ENCODE assay signal across 21 cellular contexts in the genomic region with DNA sequence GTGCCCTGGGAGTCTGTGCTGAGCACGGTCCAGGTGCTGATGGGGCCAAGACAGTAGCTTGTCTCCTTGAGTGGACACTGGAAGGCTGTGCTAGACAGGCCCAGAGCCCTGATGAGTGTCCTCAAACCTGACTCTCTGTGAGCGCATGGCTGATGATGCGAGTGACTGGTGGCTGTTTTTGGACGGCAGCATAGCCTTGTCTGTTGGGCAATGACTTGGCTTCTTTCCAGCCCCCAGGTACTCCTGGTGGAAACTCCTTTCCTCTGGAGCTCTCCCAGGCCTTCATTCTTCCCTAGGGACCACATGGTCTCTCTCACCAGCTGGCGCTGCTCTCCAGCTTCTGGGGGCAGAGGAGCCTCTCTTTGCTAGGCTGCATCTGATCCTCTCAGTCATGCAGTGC.
DNase-seq lines count a peak whose midpoint lies in the region; ATAC-seq and TF ChIP-seq lines count a peak whose summit lies in the region.
"Had no signal": no experiment of that assay in that cellular context is flagged by ENCODE, and none has a peak within 500 bp of the region (broad histone marks: within the 10 kb centered on the region; RNA-seq: fewer than 3 reads in every experiment).

No MANE protein-coding gene starts in this region.

- no peak for TF ChIP-seq CTCF in HFFc6 (IDR thresholded peaks at IDR 0.05)

- peaks cover 7% of the 10 kb centered on the region for H3K27me3 Mint-ChIP-seq in HFFc6 (ENCODE audit: insufficient read depth)
- H3K27me3 Mint-ChIP-seq: stimulated activated naive B cell treated with anti-CD40 and anti-IgM and Interleukin-4, amounts not matched to agents 10 μg/mL and 1 μg/mL and 100 μg/mL, for 72 hours had no signal

- DNase-seq in DMS79 treated with DMSO at 0.1 percent for 48 hours (lab: John Stamatoyannopoulos, UW) (peak; percentile 75), NCI-H187 treated with DMSO at 0.1 percent for 48 hours (lab: John Stamatoyannopoulos, UW) (peak; percentile 48), NCI-H510A (lab: John Stamatoyannopoulos, UW) (peak; percentile 68), left lobe of liver (ENCODE audit: low spot score) (no peak), NCI-H1436 treated with DMSO at 0.1 percent for 48 hours (lab: John Stamatoyannopoulos, UW) (no peak), HFFc6 (no peak)
- no peak for DNase-seq in activated CD8-positive, alpha-beta memory T cell treated with anti-CD3 and anti-CD28 coated beads for 24 hours
- DNase-seq: activated CD4-positive, CD25-positive, alpha-beta regulatory T cell treated with anti-CD3 and anti-CD28 coated beads, Interleukin-2, amount 50 U/mL, for 72 hours; activated naive CD4-positive, alpha-beta T cell treated with anti-CD3 and anti-CD28 coated beads for 36 hours; activated T-cell treated with anti-CD3 and anti-CD28 coated beads, Interleukin-2, amount 50 U/mL, for 4 hours; amniotic stem cell; CD8-positive, alpha-beta memory T cell; cortex of kidney; MV-4-11; NCI-H446 treated with DMSO at 0.1 percent for 48 hours; occipital lobe; PC-3; SIG-M5; stimulated activated naive B cell treated with anti-CD40 and anti-IgM and Interleukin-4, amounts not matched to agents 10 μg/mL and 1 μg/mL and 100 μg/mL, for 72 hours; T-cell had no signal

- ATAC-seq in left lobe of liver, result peak; percentile 48
- ATAC-seq: activated T-cell treated with anti-CD3 and anti-CD28 coated beads, Interleukin-2, amount 50 U/mL, for 4 hours; PC-3; stimulated activated naive B cell treated with anti-CD40 and anti-IgM and Interleukin-4, amounts not matched to agents 10 μg/mL and 1 μg/mL and 100 μg/mL, for 72 hours; T-cell had no signal

- no peaks in the 10 kb centered on the region for H3K9me3 Mint-ChIP-seq in HFFc6
- H3K9me3 Mint-ChIP-seq: activated naive CD4-positive, alpha-beta T cell treated with anti-CD3 and anti-CD28 coated beads for 36 hours; activated T-cell treated with anti-CD3 and anti-CD28 coated beads, Interleukin-2, amount 50 U/mL, for 4 hours; CD8-positive, alpha-beta memory T cell; memory B cell; T-cell had no signal

- H3K4me1 Mint-ChIP-seq in HFFc6 (ENCODE audit: low read depth), result peaks cover 22% of the 10 kb centered on the region
- H3K4me1 Mint-ChIP-seq: CD8-positive, alpha-beta memory T cell; memory B cell; stimulated activated naive B cell treated with anti-CD40 and anti-IgM and Interleukin-4, amounts not matched to agents 10 μg/mL and 1 μg/mL and 100 μg/mL, for 72 hours; T-cell had no signal

- no peak overlapping the region for H3K4me3 Mint-ChIP-seq in HFFc6
- H3K4me3 Mint-ChIP-seq: activated naive CD4-positive, alpha-beta T cell treated with anti-CD3 and anti-CD28 coated beads for 36 hours; activated T-cell treated with anti-CD3 and anti-CD28 coated beads, Interleukin-2, amount 50 U/mL, for 4 hours; CD8-positive, alpha-beta memory T cell; memory B cell; stimulated activated naive B cell treated with anti-CD40 and anti-IgM and Interleukin-4, amounts not matched to agents 10 μg/mL and 1 μg/mL and 100 μg/mL, for 72 hours; T-cell had no signal

- H3K36me3 Mint-ChIP-seq in HFFc6 (ENCODE audit: low read depth), result no peaks in the 10 kb centered on the region
- H3K36me3 Mint-ChIP-seq: CD8-positive, alpha-beta memory T cell; memory B cell; stimulated activated naive B cell treated with anti-CD40 and anti-IgM and Interleukin-4, amounts not matched to agents 10 μg/mL and 1 μg/mL and 100 μg/mL, for 72 hours; T-cell had no signal

- H3K27ac Mint-ChIP-seq in HFFc6, result no peak overlapping the region
- H3K27ac Mint-ChIP-seq: activated naive CD4-positive, alpha-beta T cell treated with anti-CD3 and anti-CD28 coated beads for 36 hours; CD8-positive, alpha-beta memory T cell; memory B cell; stimulated activated naive B cell treated with anti-CD40 and anti-IgM and Interleukin-4, amounts not matched to agents 10 μg/mL and 1 μg/mL and 100 μg/mL, for 72 hours; T-cell had no signal

Comparison
In these comparisons a context has a peak if more than half of its experiments do, and no peak if none do; other contexts are left out.
1. DNase-seq: peak in DMS79 treated with DMSO at 0.1 percent for 48 hours (single experiment), NCI-H187 treated with DMSO at 0.1 percent for 48 hours (single experiment) and NCI-H510A (single experiment); none in left lobe of liver (single experiment), NCI-H1436 treated with DMSO at 0.1 percent for 48 hours (single experiment), activated CD8-positive, alpha-beta memory T cell treated with anti-CD3 and anti-CD28 coated beads for 24 hours (single experiment) and HFFc6 (single experiment).